8 cellular contexts compared by ENCODE assay signal in the genomic region with DNA sequence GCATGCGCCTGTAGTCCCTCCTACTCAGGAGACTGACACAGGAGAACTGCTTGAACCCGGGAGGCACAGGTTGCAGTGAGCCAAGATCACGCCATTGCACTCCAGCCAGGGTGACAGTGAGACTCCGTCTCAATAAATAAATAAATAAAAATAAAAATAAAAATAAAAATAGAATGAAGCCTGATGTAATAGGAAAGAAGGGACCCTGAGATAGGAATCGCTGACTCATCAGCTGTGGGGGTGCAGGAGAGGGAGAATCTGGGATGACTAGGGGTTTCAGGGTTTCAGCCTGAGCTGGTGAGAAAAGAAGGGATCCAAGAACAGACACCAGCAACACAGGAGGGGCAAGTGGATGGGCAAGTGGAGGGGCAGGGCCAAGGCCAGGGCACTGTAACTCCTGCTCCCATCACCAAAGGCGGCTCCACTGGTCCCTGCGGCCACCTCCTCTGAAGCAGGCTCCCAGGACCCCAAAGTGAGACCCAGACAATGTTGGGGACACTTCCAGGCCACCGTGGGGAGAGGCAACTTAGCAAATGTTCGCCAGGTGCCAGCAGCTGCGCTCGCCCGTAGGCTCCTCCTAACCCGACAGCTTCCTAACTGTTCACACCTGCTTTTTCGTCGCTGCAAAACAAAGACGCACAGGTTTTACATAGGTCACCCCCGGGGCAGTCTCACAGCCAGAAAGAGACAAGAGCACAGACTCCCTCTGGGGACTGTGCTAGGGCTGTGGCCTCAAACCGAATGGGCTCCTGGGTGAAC. TPM values are rescaled to one million over a fixed set of nuclear protein-coding genes. Genes with fewer than 3 reads are reported as not detected.
DNase-seq lines count a peak whose midpoint lies in the region; ATAC-seq and TF ChIP-seq lines count a peak whose summit lies in the region.

No MANE protein-coding gene starts in this region.

- TF ChIP-seq EP300 in neural cell (conservative IDR thresholded peaks at IDR 0.05; ENCODE audit: poor library complexity, severe bottlenecking): no peak

- H3K27me3 ChIP-seq in neural cell (ENCODE audit: insufficient read depth, low read depth, low read length): no peaks in the 10 kb centered on the region

- peaks cover 32% of the 10 kb centered on the region for H3K79me2 ChIP-seq in neural cell (replicated peaks; ENCODE audit: insufficient read depth, low read length)

- no peak for TF ChIP-seq RAD21 in neural cell (conservative IDR thresholded peaks at IDR 0.05)

- H3K4me2 ChIP-seq in neural cell (ENCODE audit: low read length): peak overlapping the region; percentile 82

- peak overlapping the region; percentile 94 for H3K4me3 ChIP-seq in neural cell (ENCODE audit: low read length)

- H3K9ac ChIP-seq in neural cell (ENCODE audit: low read length): peak overlapping the region; percentile 63

- H3F3A ChIP-seq in neural cell (ENCODE audit: insufficient read depth, low read length, poor library complexity, severe bottlenecking): no peaks in the 10 kb centered on the region

- no peak overlapping the region for H2AFZ ChIP-seq in neural cell (ENCODE audit: low read depth, low read length)

- no peaks in the 10 kb centered on the region for H3K9me2 ChIP-seq in neural cell (ENCODE audit: insufficient read depth, low read length)

- peak; percentile 62 for DNase-seq in activated CD4-positive, alpha-beta T cell treated with anti-CD3 and anti-CD28 coated beads, Interleukin-2, amount 10 ng/mL, durations not matched to agents 24 days and 14 days
- DNase-seq in activated CD4-positive, alpha-beta T cell treated with anti-CD3 and anti-CD28 coated beads for 1 hour: no peak
- DNase-seq in NCI-H69 (lab: John Stamatoyannopoulos, UW) (peak; percentile 87), SW480 (ENCODE audit: low spot score) (no peak)
- DNase-seq in activated CD8-positive, alpha-beta memory T cell treated with anti-CD3 and anti-CD28 coated beads, Interleukin-2, amount 50 U/mL, for 4 hours: no peak

- no peak for TF ChIP-seq CTCF in neural cell (IDR thresholded peaks at IDR 0.05; ENCODE audit: poor library complexity, severe bottlenecking)

- intact Hi-C loops in activated CD4-positive, alpha-beta T cell treated with anti-CD3 and anti-CD28 coated beads, Interleukin-2, amount 10 ng/mL, durations not matched to agents 24 days and 14 days (cut with micrococcal nuclease): loop anchor here (2.0 to 10.0 kb wide), 2 partner anchors 161 to 321 kb away; partner anchors contain the start of gene CCDC194
- intact Hi-C loops in dendritic cell treated with granulocyte-macrophage colony-stimulating factor and Interleukin-4, amounts not matched to agents 40 ng/mL and 50 ng/mL, for 4 days (cut with micrococcal nuclease): loop anchor here (2.0 to 10.0 kb wide), 2 partner anchors 17 to 111 kb away; no protein-coding TSS in a partner anchor

- peaks cover 42% of the 10 kb centered on the region for H3K4me1 Mint-ChIP-seq in activated CD4-positive, alpha-beta T cell treated with anti-CD3 and anti-CD28 coated beads, Interleukin-2, amount 10 ng/mL, durations not matched to agents 24 days and 14 days
- peaks cover 68% of the 10 kb centered on the region for H3K4me1 Mint-ChIP-seq in dendritic cell treated with granulocyte-macrophage colony-stimulating factor and Interleukin-4, amounts not matched to agents 40 ng/mL and 50 ng/mL, for 4 days (ENCODE audit: low read depth)

- H3K36me3 Mint-ChIP-seq in activated CD4-positive, alpha-beta T cell treated with anti-CD3 and anti-CD28 coated beads, Interleukin-2, amount 10 ng/mL, durations not matched to agents 24 days and 14 days (ENCODE audit: low read depth): peaks cover 44% of the 10 kb centered on the region
- H3K36me3 Mint-ChIP-seq in dendritic cell treated with granulocyte-macrophage colony-stimulating factor and Interleukin-4, amounts not matched to agents 40 ng/mL and 50 ng/mL, for 4 days (ENCODE audit: low read depth): peaks cover 64% of the 10 kb centered on the region

- no peak overlapping the region for H3K27ac ChIP-seq in neural cell (ENCODE audit: low read length)

- H3K9me3 ChIP-seq in neural cell (ENCODE audit: low read length): no peaks in the 10 kb centered on the region

- H4K20me1 ChIP-seq in neural cell (ENCODE audit: insufficient read depth): no peaks in the 10 kb centered on the region

- H3K36me3 ChIP-seq in neural cell (ENCODE audit: insufficient read depth, low read length): no peaks in the 10 kb centered on the region

- H3K9me3 Mint-ChIP-seq in activated CD4-positive, alpha-beta T cell treated with anti-CD3 and anti-CD28 coated beads, Interleukin-2, amount 10 ng/mL, durations not matched to agents 24 days and 14 days: no peaks in the 10 kb centered on the region
- H3K9me3 Mint-ChIP-seq in dendritic cell treated with granulocyte-macrophage colony-stimulating factor and Interleukin-4, amounts not matched to agents 40 ng/mL and 50 ng/mL, for 4 days: no peaks in the 10 kb centered on the region

- H3K4me3 Mint-ChIP-seq in activated CD4-positive, alpha-beta T cell treated with anti-CD3 and anti-CD28 coated beads, Interleukin-2, amount 10 ng/mL, durations not matched to agents 24 days and 14 days: peak overlapping the region; percentile 100
- H3K4me3 Mint-ChIP-seq in dendritic cell treated with granulocyte-macrophage colony-stimulating factor and Interleukin-4, amounts not matched to agents 40 ng/mL and 50 ng/mL, for 4 days: peak overlapping the region; percentile 90

- no peaks in the 10 kb centered on the region for H3K27me3 Mint-ChIP-seq in activated CD4-positive, alpha-beta T cell treated with anti-CD3 and anti-CD28 coated beads, Interleukin-2, amount 10 ng/mL, durations not matched to agents 24 days and 14 days
- no peaks in the 10 kb centered on the region for H3K27me3 Mint-ChIP-seq in dendritic cell treated with granulocyte-macrophage colony-stimulating factor and Interleukin-4, amounts not matched to agents 40 ng/mL and 50 ng/mL, for 4 days

- H3K27ac Mint-ChIP-seq in activated CD4-positive, alpha-beta T cell treated with anti-CD3 and anti-CD28 coated beads, Interleukin-2, amount 10 ng/mL, durations not matched to agents 24 days and 14 days: peak overlapping the region; percentile 99
- peak overlapping the region; percentile 88 for H3K27ac Mint-ChIP-seq in dendritic cell treated with granulocyte-macrophage colony-stimulating factor and Interleukin-4, amounts not matched to agents 40 ng/mL and 50 ng/mL, for 4 days

- ATAC-seq in GM19351 (IDR thresholded peaks at IDR 0.05; ENCODE audit: unreplicated experiment): no peak

TF ChIP-seq in neural cell, 6 proteins besides CTCF, POLR2A, EP300 and RAD21:
- TF ChIP-seq MXI1 (conservative IDR thresholded peaks at IDR 0.05; ENCODE audit: poor library complexity, severe bottlenecking) (no peak), POLR2AphosphoS5 (IDR thresholded peaks at IDR 0.05) (no peak), SMC3 (conservative IDR thresholded peaks at IDR 0.05; ENCODE audit: poor library complexity) (no peak), REST (IDR thresholded peaks at IDR 0.05; ENCODE audit: borderline replicate concordance) (no peak), EZH2 (IDR thresholded peaks at IDR 0.05; ENCODE audit: borderline replicate concordance, insufficient read depth, low read length, poor library complexity, severe bottlenecking) (no peak)

RNA-seq across cellular contexts. Expression of gene HAUS8, which starts 1.2 kb away (rescaled TPM):
- 32.5 and 35.0 TPM in 2 replicates for total RNA-seq in activated CD4-positive, alpha-beta T cell treated with anti-CD3 and anti-CD28 coated beads, Interleukin-2, amount 10 ng/mL, durations not matched to agents 24 days and 14 days
- polyA plus RNA-seq in neural cell: 3.6 and 4.8 TPM in 2 replicates
- 2.4 and 3.4 TPM in 2 replicates for polyA minus RNA-seq in neural cell

RNA-seq across cellular contexts. Expression of gene MYO9B, which starts 1.5 kb away (rescaled TPM):
- total RNA-seq in activated CD4-positive, alpha-beta T cell treated with anti-CD3 and anti-CD28 coated beads, Interleukin-2, amount 10 ng/mL, durations not matched to agents 24 days and 14 days: 120 TPM in 2 replicates
- 27.2 and 28.5 TPM in 2 replicates for polyA plus RNA-seq in neural cell
- polyA minus RNA-seq in neural cell: 34.5 and 40.9 TPM in 2 replicates

RNA-seq across cellular contexts. Expression of gene CPAMD8, which starts 47.4 kb away (rescaled TPM):
- 0.28 and 0.33 TPM in 2 replicates for total RNA-seq in activated CD4-positive, alpha-beta T cell treated with anti-CD3 and anti-CD28 coated beads, Interleukin-2, amount 10 ng/mL, durations not matched to agents 24 days and 14 days
- polyA plus RNA-seq in neural cell: 1.9 and 4.2 TPM in 2 replicates
- 0.46 and 1.5 TPM in 2 replicates for polyA minus RNA-seq in neural cell

Comparison
In these comparisons a context has a peak if more than half of its experiments do, and no peak if none do; other contexts are left out.
1. DNase-seq: peak in activated CD4-positive, alpha-beta T cell treated with anti-CD3 and anti-CD28 coated beads, Interleukin-2, amount 10 ng/mL, durations not matched to agents 24 days and 14 days (single experiment) and NCI-H69 (single experiment); none in activated CD4-positive, alpha-beta T cell treated with anti-CD3 and anti-CD28 coated beads for 1 hour (single experiment), activated CD8-positive, alpha-beta memory T cell treated with anti-CD3 and anti-CD28 coated beads, Interleukin-2, amount 50 U/mL, for 4 hours (single experiment) and SW480 (single experiment).